ENCODE assay signal across 8 cellular contexts in genomic region chr2:91476244-91476935, GRCh38.
A peak's percentile ranks its signal among the peaks of the same experiment; 100 is the strongest.
DNase-seq lines count a peak whose midpoint lies in the region; ATAC-seq and TF ChIP-seq lines count a peak whose summit lies in the region.
"Not testable (repeated sequence)": the region's sequence is repeated elsewhere in the genome, so short reads cannot be mapped to it uniquely, and the experiment has no call there.

No MANE protein-coding gene starts in this region.

- peaks cover 0 to 19% (median 11%) of the 10 kb centered on the region in 7 donors for H3K9me3 Mint-ChIP-seq in CD14-positive monocyte
- H3K9me3 Mint-ChIP-seq in HFFc6; activated CD4-positive, alpha-beta T cell treated with anti-CD3 and anti-CD28 coated beads, Interleukin-2, amount 10 ng/mL, durations not matched to agents 24 days and 14 days; activated T-helper 17 cell treated with anti-CD3 and anti-CD28 coated beads, Interleukin-2, amount 50 U/mL, for 72 hours; glutamatergic neuron (ENCODE audit: unreplicated experiment); nephron; stimulated activated naive CD8-positive, alpha-beta T cell treated with anti-CD3 and anti-CD28 coated beads, Interleukin-15, amount 100 ng/mL, for 72 hours: not testable (repeated sequence)
- H3K9me3 Mint-ChIP-seq in brain = peaks cover 6 to 24% (median 10%) of the 10 kb centered on the region in 5 experiments

- not testable (repeated sequence) for ATAC-seq in activated T-helper 17 cell treated with anti-CD3 and anti-CD28 coated beads, Interleukin-2, amount 50 U/mL, for 72 hours (replicated peaks); stimulated activated naive CD8-positive, alpha-beta T cell treated with anti-CD3 and anti-CD28 coated beads, Interleukin-15, amount 100 ng/mL, for 72 hours

- peaks cover 32 to 53% (median 43%) of the 10 kb centered on the region in 3 donors for H3K27me3 Mint-ChIP-seq in CD14-positive monocyte (ENCODE audit: low read depth in 3 of 3)
- H3K27me3 Mint-ChIP-seq in HFFc6 (ENCODE audit: insufficient read depth) = peaks cover 12% of the 10 kb centered on the region
- H3K27me3 Mint-ChIP-seq in activated CD4-positive, alpha-beta T cell treated with anti-CD3 and anti-CD28 coated beads, Interleukin-2, amount 10 ng/mL, durations not matched to agents 24 days and 14 days = peaks cover 16% of the 10 kb centered on the region
- peaks cover 11% of the 10 kb centered on the region for H3K27me3 Mint-ChIP-seq in activated T-helper 17 cell treated with anti-CD3 and anti-CD28 coated beads, Interleukin-2, amount 50 U/mL, for 72 hours
- peaks cover 52% of the 10 kb centered on the region for H3K27me3 Mint-ChIP-seq in brain
- not testable (repeated sequence) for H3K27me3 Mint-ChIP-seq in glutamatergic neuron (ENCODE audit: unreplicated experiment)
- peaks cover 18% of the 10 kb centered on the region for H3K27me3 Mint-ChIP-seq in nephron (ENCODE audit: low read depth)
- peaks cover 40% of the 10 kb centered on the region for H3K27me3 Mint-ChIP-seq in stimulated activated naive CD8-positive, alpha-beta T cell treated with anti-CD3 and anti-CD28 coated beads, Interleukin-15, amount 100 ng/mL, for 72 hours

- H3K4me1 Mint-ChIP-seq in CD14-positive monocyte; HFFc6 (ENCODE audit: low read depth); activated CD4-positive, alpha-beta T cell treated with anti-CD3 and anti-CD28 coated beads, Interleukin-2, amount 10 ng/mL, durations not matched to agents 24 days and 14 days; activated T-helper 17 cell treated with anti-CD3 and anti-CD28 coated beads, Interleukin-2, amount 50 U/mL, for 72 hours; brain; glutamatergic neuron (ENCODE audit: low read depth, unreplicated experiment); nephron; stimulated activated naive CD8-positive, alpha-beta T cell treated with anti-CD3 and anti-CD28 coated beads, Interleukin-15, amount 100 ng/mL, for 72 hours: not testable (repeated sequence)

- intact Hi-C loops in CD14-positive monocyte (cut with micrococcal nuclease); activated CD4-positive, alpha-beta T cell treated with anti-CD3 and anti-CD28 coated beads, Interleukin-2, amount 10 ng/mL, durations not matched to agents 24 days and 14 days (cut with micrococcal nuclease): not testable (repeated sequence)

- not testable (repeated sequence) for H3K36me3 Mint-ChIP-seq in CD14-positive monocyte; HFFc6 (ENCODE audit: low read depth); activated CD4-positive, alpha-beta T cell treated with anti-CD3 and anti-CD28 coated beads, Interleukin-2, amount 10 ng/mL, durations not matched to agents 24 days and 14 days (ENCODE audit: low read depth); brain; glutamatergic neuron (ENCODE audit: unreplicated experiment); nephron (ENCODE audit: low read depth)
- peaks cover 14% of the 10 kb centered on the region for H3K36me3 Mint-ChIP-seq in activated T-helper 17 cell treated with anti-CD3 and anti-CD28 coated beads, Interleukin-2, amount 50 U/mL, for 72 hours (ENCODE audit: low read depth)

- not testable (repeated sequence) for DNase-seq in CD14-positive monocyte (ENCODE audit: low spot score); HFFc6; activated CD4-positive, alpha-beta T cell treated with anti-CD3 and anti-CD28 coated beads, Interleukin-2, amount 10 ng/mL, durations not matched to agents 24 days and 14 days; glutamatergic neuron; stimulated activated naive CD8-positive, alpha-beta T cell treated with anti-CD3 and anti-CD28 coated beads, Interleukin-15, amount 100 ng/mL, for 72 hours

- H3K4me3 Mint-ChIP-seq in CD14-positive monocyte (peak overlapping the region; percentile 76 to 77), HFFc6 (peak overlapping the region; percentile 65; the same call in 1 of the 2 replicates), brain (peak overlapping the region in 3 of 5 experiments; percentile 89 to 92 (median 90)), glutamatergic neuron (ENCODE audit: unreplicated experiment) (peak overlapping the region; percentile 83), nephron (peak overlapping the region in 2 of 3 experiments; percentile 80 to 81)
- peak overlapping the region; percentile 64 for H3K4me3 Mint-ChIP-seq in activated CD4-positive, alpha-beta T cell treated with anti-CD3 and anti-CD28 coated beads, Interleukin-2, amount 10 ng/mL, durations not matched to agents 24 days and 14 days
- H3K4me3 Mint-ChIP-seq in activated T-helper 17 cell treated with anti-CD3 and anti-CD28 coated beads, Interleukin-2, amount 50 U/mL, for 72 hours = peak overlapping the region; percentile 61
- peak overlapping the region; percentile 52 to 72 for H3K4me3 Mint-ChIP-seq in stimulated activated naive CD8-positive, alpha-beta T cell treated with anti-CD3 and anti-CD28 coated beads, Interleukin-15, amount 100 ng/mL, for 72 hours

- not testable (repeated sequence) for TF ChIP-seq CTCF in CD14-positive monocyte (IDR thresholded peaks at IDR 0.05); HFFc6 (IDR thresholded peaks at IDR 0.05); brain (conservative IDR thresholded peaks at IDR 0.05); glutamatergic neuron (IDR thresholded peaks at IDR 0.05; ENCODE audit: partially characterized antibody, unreplicated experiment); nephron (IDR thresholded peaks at IDR 0.05; ENCODE audit: unreplicated experiment in 3 of 3)

- H3K27ac Mint-ChIP-seq in CD14-positive monocyte; HFFc6; brain; glutamatergic neuron (ENCODE audit: unreplicated experiment); nephron: not testable (repeated sequence)
- peak overlapping the region; percentile 88 for H3K27ac Mint-ChIP-seq in activated CD4-positive, alpha-beta T cell treated with anti-CD3 and anti-CD28 coated beads, Interleukin-2, amount 10 ng/mL, durations not matched to agents 24 days and 14 days
- H3K27ac Mint-ChIP-seq in activated T-helper 17 cell treated with anti-CD3 and anti-CD28 coated beads, Interleukin-2, amount 50 U/mL, for 72 hours = peak overlapping the region; percentile 66
- H3K27ac Mint-ChIP-seq in stimulated activated naive CD8-positive, alpha-beta T cell treated with anti-CD3 and anti-CD28 coated beads, Interleukin-15, amount 100 ng/mL, for 72 hours = peak overlapping the region in 1 of 2 donors; percentile 97
